8 cellular contexts compared by ENCODE assay signal in genomic region chr14:61750708-61751474, GRCh38.
A peak's percentile ranks its signal among the peaks of the same experiment; 100 is the strongest.
DNase-seq lines count a peak whose midpoint lies in the region; ATAC-seq and TF ChIP-seq lines count a peak whose summit lies in the region.

No MANE protein-coding gene starts in this region.

- H3K9ac ChIP-seq in mucosa of stomach (ENCODE audit: low read length) = peak overlapping the region; percentile 71

- peak; percentile 85 for ATAC-seq in GM18861 (IDR thresholded peaks at IDR 0.05; ENCODE audit: unreplicated experiment)
- ATAC-seq in HG03095 (IDR thresholded peaks at IDR 0.05; ENCODE audit: unreplicated experiment) = peak; percentile 84

- peak overlapping the region; percentile 29 for H3K27ac ChIP-seq in 22Rv1

- H3K4me1 ChIP-seq in mucosa of stomach (ENCODE audit: control insufficient read depth, insufficient read depth, low read length) = no peaks in the 10 kb centered on the region

- peak; percentile 41 for DNase-seq in NCI-H774 (lab: John Stamatoyannopoulos, UW)
- peak; percentile 57 for DNase-seq in activated T-cell treated with anti-CD3 and anti-CD28 coated beads for 4 hours
- peak; percentile 82 to 85 for DNase-seq in erythroblast (lab: John Stamatoyannopoulos, UW)
- peak; percentile 51 to 73 for DNase-seq in stimulated activated CD8-positive, alpha-beta memory T cell treated with anti-CD3 and anti-CD28 coated beads, Interleukin-7, amount 100 ng/mL, for 4 hours (ENCODE audit: low read depth in 2 of 2)

- no peak for TF ChIP-seq CTCF in 22Rv1 (IDR thresholded peaks at IDR 0.05)

- no peaks in the 10 kb centered on the region for H3K9me3 ChIP-seq in mucosa of stomach (ENCODE audit: control insufficient read depth, low read length)

- TF ChIP-seq POLR2A in erythroblast (IDR thresholded peaks at IDR 0.05; ENCODE audit: low read length) = peak; percentile 85

- H3K27me3 ChIP-seq in mucosa of stomach (ENCODE audit: control insufficient read depth, insufficient read depth, low read length) = no peaks in the 10 kb centered on the region

- no peaks in the 10 kb centered on the region for H3K36me3 ChIP-seq in mucosa of stomach (ENCODE audit: control insufficient read depth, insufficient read depth, low read length)

- H3K4me3 ChIP-seq in mucosa of stomach (ENCODE audit: low read length) = peak overlapping the region; percentile 44

Comparison
In these comparisons a context has a peak if more than half of its experiments do, and no peak if none do; other contexts are left out.
1. Peak in every context shown above with its lines: DNase-seq, ATAC-seq, H3K4me3 ChIP-seq and H3K27ac ChIP-seq.